7 cellular contexts compared by ENCODE assay signal in genomic region chr6:160417550-160417949, GRCh38.
"Had no signal": no experiment of that assay in that cellular context is flagged by ENCODE, and none has a peak within 500 bp of the region (broad histone marks: within the 10 kb centered on the region; RNA-seq: fewer than 3 reads in every experiment).

No MANE protein-coding gene starts in this region.

- H3K27ac Mint-ChIP-seq: GM23338, HFFc6, IgD-negative memory B cell had no signal

- H3K36me3 ChIP-seq: HAP-1 had no signal

- H3K9me3 ChIP-seq: HAP-1 had no signal

- H3K36me3 Mint-ChIP-seq: IgD-negative memory B cell had no signal

- H3K9me3 Mint-ChIP-seq: GM23338 had no signal

- DNase-seq: H7, HFFc6 had no signal

- H2AFZ ChIP-seq: GM23338 had no signal

- H3K27ac ChIP-seq: HL-60 had no signal

- H3K4me1 ChIP-seq: HAP-1 had no signal

- ATAC-seq: GM23338, HCT116 had no signal

- H3K4me2 ChIP-seq: GM23338 had no signal

- H3K4me1 Mint-ChIP-seq: GM23338, IgD-negative memory B cell had no signal

- H3K4me3 ChIP-seq: GM23338, HAP-1 had no signal

- H3K4me3 Mint-ChIP-seq: GM23338, HFFc6, IgD-negative memory B cell had no signal
